8 cellular contexts compared by ENCODE assay signal in the genomic region with DNA sequence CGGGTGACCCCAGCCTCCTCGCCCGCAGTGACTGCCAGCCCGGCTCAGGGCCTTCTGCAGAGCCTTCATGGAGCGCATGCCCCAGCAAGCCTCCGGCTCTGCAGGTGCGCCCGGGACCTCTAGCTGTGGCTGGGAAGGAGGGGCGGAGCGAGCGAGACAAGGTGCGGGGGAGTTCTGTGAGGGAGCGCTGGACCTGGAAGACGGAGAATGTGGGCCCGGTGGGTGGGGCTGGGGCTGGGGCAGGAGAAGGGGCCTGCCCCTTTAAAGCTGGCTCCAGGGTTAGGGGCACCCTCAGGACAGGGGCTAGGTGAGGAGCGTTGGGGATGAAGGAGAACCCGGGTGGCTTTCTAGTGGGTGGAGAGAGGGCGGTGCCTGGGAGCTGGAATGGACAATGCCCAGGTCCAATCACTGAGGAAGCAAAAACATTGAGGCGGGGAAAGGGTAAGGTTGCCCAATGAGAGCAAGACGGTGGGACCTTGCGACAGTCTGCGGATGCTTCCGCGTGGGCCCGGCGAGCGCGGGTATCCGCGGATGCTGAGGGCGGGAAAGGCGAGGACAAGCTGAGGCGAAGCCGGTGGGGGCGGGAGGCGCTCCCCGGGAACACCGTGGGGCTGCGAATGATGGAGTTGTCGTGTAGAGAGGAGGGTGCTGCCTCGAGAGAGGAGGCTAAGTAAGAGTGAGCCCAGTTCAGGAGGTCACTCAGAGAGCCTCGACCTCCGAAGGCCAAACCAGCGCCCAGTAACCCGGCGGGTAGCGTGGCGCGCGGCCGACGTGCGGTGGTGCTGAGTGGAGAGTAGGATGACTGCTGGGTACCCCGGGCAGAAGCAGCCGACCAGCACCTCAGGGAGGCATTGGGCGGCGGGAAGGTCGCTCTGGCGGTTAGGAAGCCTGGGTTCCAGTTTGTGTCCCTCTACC. TPM values are rescaled to one million over a fixed set of nuclear protein-coding genes. Genes with fewer than 3 reads are reported as not detected.
DNase-seq lines count a peak whose midpoint lies in the region; ATAC-seq and TF ChIP-seq lines count a peak whose summit lies in the region.

A gene (minus strand): TSS at position 121 of the 915 bp plus-strand sequence. CDS start 43 bp downstream, at position 78.

- H3K4me3 Mint-ChIP-seq in CD8-positive, alpha-beta memory T cell: peak within 1 kb of the TSS; percentile 80 to 95 (median 89)

- WGBS in ovary, 3 donors: 13 to 16% (median 16%) methylated on average over 59 of the region's 59 CpGs
- 18% methylated on average over 59 of the region's 59 CpGs for WGBS in thymus

- no peaks in the 10 kb centered on the region for H3K36me3 ChIP-seq in CD8-positive, alpha-beta memory T cell (ENCODE audit: insufficient read depth, low read length)
- H3K36me3 ChIP-seq in SK-N-MC (ENCODE audit: insufficient read depth, low read length): no peaks in the 10 kb centered on the region
- no peaks in the 10 kb centered on the region for H3K36me3 ChIP-seq in adipocyte (ENCODE audit: control insufficient read depth, insufficient read depth, low read length, severe bottlenecking)
- H3K36me3 ChIP-seq in ovary: no peaks in the 10 kb centered on the region
- H3K36me3 ChIP-seq in thymus (ENCODE audit: control insufficient read depth, insufficient read depth): no peaks in the 10 kb centered on the region

- H3K36me3 Mint-ChIP-seq in CD8-positive, alpha-beta memory T cell: peaks cover 0 to 3% (median 0%) of the 10 kb centered on the region in 3 donors

- peaks cover 12 to 20% (median 18%) of the 10 kb centered on the region in 3 donors for H3K4me1 Mint-ChIP-seq in CD8-positive, alpha-beta memory T cell

- intact Hi-C loops in cardiac septum (cut with DNase I): no loop called here
- intact Hi-C loops in ovary (cut with DNase I): no loop called here

- peak within 1 kb of the TSS; percentile 2 to 87 (median 72) for H3K27ac Mint-ChIP-seq in CD8-positive, alpha-beta memory T cell

- peaks cover 12 to 33% of the 10 kb centered on the region in 2 donors for H3K27me3 Mint-ChIP-seq in CD8-positive, alpha-beta memory T cell

- POLR2A ChIA-PET in CD8-positive, alpha-beta memory T cell (lab: Charles Lee): interaction anchor here (0.8 to 1.9 kb wide), 3 partner anchors 15 to 266 kb away, joined by 3 to 9 read pairs (median 4); a partner anchor contains a TSS

- TF ChIP-seq CTCF in ovary (IDR thresholded peaks at IDR 0.05): no peak

- H3K27me3 ChIP-seq in CD8-positive, alpha-beta memory T cell (ENCODE audit: insufficient read depth, low read length, poor library complexity, severe bottlenecking): peaks cover 4% of the 10 kb centered on the region
- H3K27me3 ChIP-seq in adipocyte (replicated peaks; ENCODE audit: control insufficient read depth, insufficient read depth, low read length): peaks cover 49% of the 10 kb centered on the region
- no peaks in the 10 kb centered on the region for H3K27me3 ChIP-seq in ovary
- H3K27me3 ChIP-seq in thymus (ENCODE audit: control insufficient read depth, insufficient read depth): peaks cover 21% of the 10 kb centered on the region

- H3K4me1 ChIP-seq in CD8-positive, alpha-beta memory T cell (ENCODE audit: insufficient read depth, low read length): peaks cover 10% of the 10 kb centered on the region
- H3K4me1 ChIP-seq in adipocyte (ENCODE audit: control insufficient read depth, insufficient read depth, low read length) (peaks cover 11% of the 10 kb centered on the region), ovary (ENCODE audit: insufficient read depth) (peaks cover 8% of the 10 kb centered on the region), thymus (ENCODE audit: control insufficient read depth, insufficient read depth, low read length) (peaks cover 11% of the 10 kb centered on the region)

- peak; percentile 95 for ATAC-seq in GM21381 (IDR thresholded peaks at IDR 0.05; ENCODE audit: unreplicated experiment)

- peaks cover 0 to 3% (median 0%) of the 10 kb centered on the region in 5 donors for H3K9me3 Mint-ChIP-seq in CD8-positive, alpha-beta memory T cell

- H3K27ac ChIP-seq in CD8-positive, alpha-beta memory T cell (ENCODE audit: low read depth, low read length): no peak within 1 kb of the TSS
- no peak within 1 kb of the TSS for H3K27ac ChIP-seq in SK-N-MC
- H3K27ac ChIP-seq in ovary: no peak within 1 kb of the TSS
- no peak within 1 kb of the TSS for H3K27ac ChIP-seq in thymus (ENCODE audit: low read depth)

- H3K4me3 ChIP-seq in CD8-positive, alpha-beta memory T cell (ENCODE audit: low read length): peak within 1 kb of the TSS; percentile 78
- H3K4me3 ChIP-seq in SK-N-MC (peak within 1 kb of the TSS; percentile 74), adipocyte (ENCODE audit: low read length) (peak within 1 kb of the TSS; percentile 71), ovary (peak within 1 kb of the TSS; percentile 48), thymus (ENCODE audit: low read length) (peak within 1 kb of the TSS; percentile 61)

- no peaks in the 10 kb centered on the region for H3K9me3 ChIP-seq in CD8-positive, alpha-beta memory T cell (ENCODE audit: low read length)
- H3K9me3 ChIP-seq in SK-N-MC (ENCODE audit: low read depth, low read length) (no peaks in the 10 kb centered on the region), adipocyte (ENCODE audit: control insufficient read depth, low read length) (peaks cover 3% of the 10 kb centered on the region), ovary (no peaks in the 10 kb centered on the region), thymus (ENCODE audit: control insufficient read depth) (no peaks in the 10 kb centered on the region)

- no peak for TF ChIP-seq EP300 in ovary (IDR thresholded peaks at IDR 0.05)

- H3K9ac ChIP-seq in SK-N-MC (ENCODE audit: insufficient read length) (no peak within 1 kb of the TSS), adipocyte (ENCODE audit: low read length) (no peak within 1 kb of the TSS)

- no peak for TF ChIP-seq POLR2A in ovary (IDR thresholded peaks at IDR 0.05)

- CTCF ChIA-PET in CD8-positive, alpha-beta memory T cell (lab: Charles Lee): interaction anchor here (0.8 to 1.5 kb wide), 3 partner anchors 8 to 149 kb away, joined by 3 to 8 read pairs (median 5); a partner anchor contains a TSS

- DNase-seq in CD8-positive, alpha-beta memory T cell: peak; percentile 51 to 82 (median 76)
- DNase-seq in HuH-7 (ENCODE audit: low spot score) (peak; percentile 56), SK-N-MC (ENCODE audit: low read depth, low spot score) (no peak), adipocyte (ENCODE audit: low read depth) (peak; percentile 85), cardiac septum (ENCODE audit: low spot score) (peak; percentile 86), ovary (peak; percentile 68 to 80 (median 72))

RNA-seq across cellular contexts. Expression of the gene that starts here (rescaled TPM):
- total RNA-seq in CD8-positive, alpha-beta memory T cell: 1 to 10 TPM; 2.3 to 2.5 TPM
- polyA plus RNA-seq in CD8-positive, alpha-beta memory T cell: 3.2 TPM
- total RNA-seq in cardiac septum (0.38 TPM), ovary (1 to 10 TPM; 1.2 to 4.4 (median 2.6) TPM)
- polyA plus RNA-seq in ovary (under 1 TPM; 0.87 to 0.92 TPM), thymus (2.6 TPM)

Comparison
In these comparisons a context has a peak if more than half of its experiments do, and no peak if none do; other contexts are left out.
1. Peak in DNase-seq in cardiac septum; RNA of the gene not detected or under 1 TPM.